9 cellular contexts compared by ENCODE assay signal in the genomic region with DNA sequence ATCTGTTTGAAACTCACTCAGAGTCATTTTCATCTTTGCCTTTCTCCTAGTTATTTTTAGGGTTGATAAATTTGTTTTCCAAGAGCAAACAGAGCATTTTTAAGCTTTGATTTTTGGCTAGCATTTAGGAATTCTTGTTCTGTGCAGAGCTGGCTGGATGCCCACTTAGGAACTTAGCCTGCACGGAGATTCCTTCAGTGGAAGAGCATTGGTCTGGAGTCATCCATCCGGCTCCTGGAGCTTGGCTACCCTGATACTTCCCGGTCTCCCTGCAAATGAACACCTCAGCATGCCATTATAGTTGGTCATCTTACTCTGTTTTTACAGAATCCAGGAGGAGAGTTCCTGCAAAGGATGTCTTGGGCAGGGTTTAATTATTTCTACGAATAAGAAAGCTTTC. TPM values are rescaled to one million over a fixed set of nuclear protein-coding genes. Genes with fewer than 3 reads are reported as not detected.
A peak's percentile ranks its signal among the peaks of the same experiment; 100 is the strongest.
DNase-seq lines count a peak whose midpoint lies in the region; ATAC-seq and TF ChIP-seq lines count a peak whose summit lies in the region.
"Had no signal": no experiment of that assay in that cellular context is flagged by ENCODE, and none has a peak within 500 bp of the region (broad histone marks: within the 10 kb centered on the region; RNA-seq: fewer than 3 reads in every experiment).

No MANE protein-coding gene starts in this region.

- CTCF ChIA-PET in AG04450 (lab: Charles Lee): interaction anchor here (0.7 to 1.0 kb wide), 2 partner anchors 50 to 56 kb away, joined by 3 to 7 read pairs; no protein-coding TSS in a partner anchor
- CTCF ChIA-PET in PC-3 (lab: Charles Lee): no interaction called here

- H3K9ac ChIP-seq in PC-3 (ENCODE audit: low read length): no peak overlapping the region

- TF ChIP-seq CTCF in AG04450 (IDR thresholded peaks at IDR 0.05; ENCODE audit: low read depth, low read length) (no peak), PC-3 (conservative IDR thresholded peaks at IDR 0.05; ENCODE audit: low read depth, low read length) (no peak), esophagus muscularis mucosa (IDR thresholded peaks at IDR 0.05) (no peak), nephron (IDR thresholded peaks at IDR 0.05; ENCODE audit: unreplicated experiment in 3 of 3) (no peak)

- no peak overlapping the region for H3K4me3 ChIP-seq in AG04450 (ENCODE audit: low read depth, low read length)
- H3K4me3 ChIP-seq in PC-3 (ENCODE audit: low read length): no peak overlapping the region
- no peak overlapping the region for H3K4me3 ChIP-seq in esophagus muscularis mucosa

- H3K4me1 Mint-ChIP-seq in nephron: peaks cover 20% of the 10 kb centered on the region

- POLR2A ChIA-PET in AG04450 (lab: Yijun Ruan, JAX) (interaction anchor here (0.9 kb wide), 1 partner anchor 168 kb away, joined by 3 read pairs; no protein-coding TSS in a partner anchor), PC-3 (lab: Charles Lee; ENCODE audit: unreplicated experiment) (interaction anchor here (0.7 kb wide), 2 partner anchors 26 to 57 kb away, joined by 3 to 4 read pairs; partner anchors contain the start of gene SPECC1)

- no peak overlapping the region for H3K4me3 Mint-ChIP-seq in nephron

- no peak for TF ChIP-seq POLR2A in esophagus muscularis mucosa (IDR thresholded peaks at IDR 0.05; ENCODE audit: low read depth)

- H3K9me2 ChIP-seq in PC-3 (replicated peaks; ENCODE audit: low read length): no peaks in the 10 kb centered on the region

- DNase-seq in AG04450 (ENCODE audit: low read depth, low spot score) (peak; percentile 74), PC-3 (peak; percentile 99), esophagus muscularis mucosa (ENCODE audit: extremely low spot score) (no peak), NCI-H1694 (lab: John Stamatoyannopoulos, UW) (no peak), NCI-H2227 treated with DMSO at 0.1 percent for 48 hours (lab: John Stamatoyannopoulos, UW) (no peak)
- no peak for DNase-seq in activated CD4-positive, alpha-beta T cell treated with anti-CD3 and anti-CD28 coated beads, Interleukin-2, amount 50 U/mL, for 48 hours

- H3K27ac Mint-ChIP-seq in nephron: peak overlapping the region in 2 of 3 experiments; percentile 81 to 85
- H3K27ac Mint-ChIP-seq: activated T-helper 2 cell treated with anti-CD3 and anti-CD28 coated beads, Interferon-gamma antibody, Interleukin-2, Interleukin-4, amounts not matched to agents 10 μg/mL and 5 μg/mL and 100 μg/mL, durations not matched to agents 14 hours and 24 hours and 36 hours had no signal

- no peaks in the 10 kb centered on the region for H4K20me1 ChIP-seq in PC-3 (ENCODE audit: low read length)

- intact Hi-C loops in PC-3 (cut with micrococcal nuclease): loop anchor here (1.0 to 10.0 kb wide), 2 partner anchors 49 to 56 kb away; no protein-coding TSS in a partner anchor
- intact Hi-C loops in esophagus muscularis mucosa (cut with DNase I): no loop called here

- H3K4me2 ChIP-seq in PC-3 (ENCODE audit: low read length): peak overlapping the region; percentile 54

- H3K36me3 ChIP-seq in PC-3 (ENCODE audit: low read depth, low read length): no peaks in the 10 kb centered on the region
- H3K36me3 ChIP-seq in esophagus muscularis mucosa: no peaks in the 10 kb centered on the region

- peaks cover 23% of the 10 kb centered on the region for H3F3A ChIP-seq in PC-3 (ENCODE audit: low read length, unreplicated experiment)

- H3K4me1 ChIP-seq in PC-3 (ENCODE audit: insufficient read depth, low read length): peaks cover 56% of the 10 kb centered on the region
- H3K4me1 ChIP-seq in esophagus muscularis mucosa: peaks cover 3 to 44% (median 42%) of the 10 kb centered on the region in 4 donors

- H3K27ac ChIP-seq in AG04450 (ENCODE audit: low read depth, low read length) (no peak overlapping the region), PC-3 (ENCODE audit: low read length) (peak overlapping the region; percentile 93), esophagus muscularis mucosa (replicated peaks in 1 of 4) (peak overlapping the region; percentile 49 to 72 (median 70))

- H3K36me3 Mint-ChIP-seq in nephron (ENCODE audit: low read depth): no peaks in the 10 kb centered on the region

- WGBS in esophagus muscularis mucosa: 27% methylated on average over 4 of the region's 4 CpGs

- no peaks in the 10 kb centered on the region for H3K9me3 ChIP-seq in AG04450 (ENCODE audit: control insufficient read depth, insufficient read depth, low read length)
- H3K9me3 ChIP-seq in PC-3 (ENCODE audit: low read length): no peaks in the 10 kb centered on the region
- no peaks in the 10 kb centered on the region for H3K9me3 ChIP-seq in esophagus muscularis mucosa

- BruUV-seq in PC-3 (replicated peaks; lab: Mats Ljungman, UMichigan): no TSS peak

- TF ChIP-seq EP300 in esophagus muscularis mucosa (IDR thresholded peaks at IDR 0.05): no peak

- no peaks in the 10 kb centered on the region for H3K9me3 Mint-ChIP-seq in nephron

- H3K27me3 ChIP-seq in AG04450 (ENCODE audit: control insufficient read depth, insufficient read depth, low read length) (no peaks in the 10 kb centered on the region), PC-3 (ENCODE audit: low read length) (no peaks in the 10 kb centered on the region), esophagus muscularis mucosa (no peaks in the 10 kb centered on the region)

- no peak overlapping the region for H2AFZ ChIP-seq in PC-3 (ENCODE audit: low read length)

- H3K79me2 ChIP-seq in PC-3 (ENCODE audit: low read length): no peaks in the 10 kb centered on the region

- H3K27me3 Mint-ChIP-seq in nephron (ENCODE audit: low read depth): no peaks in the 10 kb centered on the region

- ATAC-seq in PC-3 (peak; percentile 86), GM21737 (IDR thresholded peaks at IDR 0.05; ENCODE audit: unreplicated experiment) (no peak)

RNA-seq across cellular contexts. Expression of gene SPECC1, which starts 57.1 kb away (rescaled TPM):
- 47.2 and 56.4 TPM in 2 replicates for polyA plus RNA-seq in AG04450 (2011; rRNA removed)
- polyA minus RNA-seq in AG04450 (2011; rRNA and poly(A)+ RNA removed): 69.2 and 80.5 TPM in 2 replicates
- total RNA-seq in PC-3 (2014; rRNA removed) (46.4 and 76.5 TPM in 2 replicates), esophagus muscularis mucosa (10 to 100 TPM; 16.7 to 28.8 (median 24.7) TPM)

Comparison
In these comparisons a context has a peak if more than half of its experiments do, and no peak if none do; other contexts are left out.
1. DNase-seq: peak in AG04450 (single experiment) and PC-3 (single experiment); none in esophagus muscularis mucosa (single experiment), NCI-H1694 (single experiment), NCI-H2227 treated with DMSO at 0.1 percent for 48 hours (single experiment) and activated CD4-positive, alpha-beta T cell treated with anti-CD3 and anti-CD28 coated beads, Interleukin-2, amount 50 U/mL, for 48 hours (0 of 2).